23 cellular contexts compared by ENCODE assay signal in the genomic region with DNA sequence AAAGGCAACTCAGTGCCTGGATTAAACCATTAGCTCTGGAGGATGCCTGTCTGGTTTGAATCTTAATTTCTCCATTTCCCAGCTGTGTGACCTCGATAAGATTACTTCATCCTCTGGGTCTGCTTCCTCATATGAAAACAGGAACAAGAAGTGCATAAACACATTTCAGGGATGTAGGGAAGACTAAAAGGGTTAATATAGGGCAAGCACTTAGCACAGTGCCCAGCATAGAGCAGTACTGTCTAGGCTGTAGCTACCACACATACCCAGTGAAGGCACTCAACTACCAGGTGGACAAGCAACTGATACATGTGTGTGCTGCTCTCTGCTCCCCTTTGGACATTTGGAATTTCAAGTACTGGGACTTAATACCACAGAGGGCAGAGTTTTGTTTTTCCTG.
DNase-seq lines count a peak whose midpoint lies in the region; ATAC-seq, FAIRE-seq and TF ChIP-seq lines count a peak whose summit lies in the region.
"Had no signal": no experiment of that assay in that cellular context is flagged by ENCODE, and none has a peak within 500 bp of the region (broad histone marks: within the 10 kb centered on the region; RNA-seq: fewer than 3 reads in every experiment).

No MANE protein-coding gene starts in this region.

- H3K27ac ChIP-seq in esophagus muscularis mucosa (replicated peaks in 1 of 4) (peak overlapping the region in 3 of 4 donors; percentile 40 to 86 (median 56)), sigmoid colon (peak overlapping the region; percentile 25 to 86 (median 64))
- H3K27ac ChIP-seq: breast epithelium had no signal

- H3K9me3 ChIP-seq in esophagus muscularis mucosa: no peaks in the 10 kb centered on the region
- no peaks in the 10 kb centered on the region for H3K9me3 ChIP-seq in sigmoid colon
- H3K9me3 ChIP-seq: breast epithelium had no signal

- 69% methylated on average over 1 of the region's 1 CpG for WGBS in esophagus muscularis mucosa
- 66 to 84% methylated on average over 1 of the region's 1 CpG for WGBS in sigmoid colon, 2 donors

- no peak for FAIRE-seq in GM12892 (lab: Jason Lieb, UNC)
- FAIRE-seq: G401.6, H1 had no signal

- no peak for TF ChIP-seq CTCF in esophagus muscularis mucosa (IDR thresholded peaks at IDR 0.05)
- TF ChIP-seq CTCF in sigmoid colon (IDR thresholded peaks at IDR 0.05): no peak

- no peaks in the 10 kb centered on the region for H3K27me3 ChIP-seq in esophagus muscularis mucosa
- H3K27me3 ChIP-seq in sigmoid colon: no peaks in the 10 kb centered on the region
- H3K27me3 ChIP-seq: breast epithelium had no signal

- intact Hi-C loops in esophagus muscularis mucosa (cut with DNase I): no loop called here
- intact Hi-C loops in sigmoid colon (cut with DNase I): no loop called here

- no peaks in the 10 kb centered on the region for H3K36me3 ChIP-seq in esophagus muscularis mucosa
- H3K36me3 ChIP-seq in sigmoid colon: no peaks in the 10 kb centered on the region
- H3K36me3 ChIP-seq: breast epithelium had no signal

- H3K4me3 ChIP-seq in esophagus muscularis mucosa (no peak overlapping the region), sigmoid colon (no peak overlapping the region)
- H3K4me3 ChIP-seq: breast epithelium had no signal

- H3K4me1 ChIP-seq in esophagus muscularis mucosa (peaks cover 13 to 92% (median 68%) of the 10 kb centered on the region in 4 donors), sigmoid colon (peaks cover 0 to 94% (median 70%) of the 10 kb centered on the region in 4 donors)
- H3K4me1 ChIP-seq: breast epithelium had no signal

- TF ChIP-seq POLR2A in esophagus muscularis mucosa (IDR thresholded peaks at IDR 0.05; ENCODE audit: low read depth) (no peak), sigmoid colon (IDR thresholded peaks at IDR 0.05) (no peak), GM12892 (IDR thresholded peaks at IDR 0.05; ENCODE audit: low read depth, low read length) (no peak)

- DNase-seq in GF-D8 (lab: John Stamatoyannopoulos, UW): peak; percentile 58
- DNase-seq in OCI-M1 (lab: John Stamatoyannopoulos, UW): peak; percentile 69
- no peak for DNase-seq in esophagus muscularis mucosa (ENCODE audit: extremely low spot score)
- DNase-seq in sigmoid colon: no peak
- DNase-seq in GM12892 (ENCODE audit: insufficient read length): no peak
- no peak for DNase-seq in NCI-H2107 treated with DMSO at 0.1 percent for 48 hours (lab: John Stamatoyannopoulos, UW; ENCODE audit: unreplicated experiment)
- DNase-seq in stimulated activated CD8-positive, alpha-beta memory T cell treated with anti-CD3 and anti-CD28 coated beads, Interleukin-4, amount 100 ng/mL, for 48 hours: no peak
- DNase-seq: activated CD4-positive, alpha-beta T cell treated with anti-CD3 and anti-CD28 coated beads, Interleukin-2, amount 50 U/mL, for 1 hour; activated CD8-positive, alpha-beta memory T cell treated with anti-CD3 and anti-CD28 coated beads, Interleukin-2, amount 50 U/mL, for 48 hours; activated effector memory CD4-positive, alpha-beta T cell treated with anti-CD3 and anti-CD28 coated beads, Interleukin-2, amount 50 U/mL, for 16 hours; CD8-positive, alpha-beta T cell; dermis blood vessel endothelial cell; DMS153; KBM-7; naive thymus-derived CD4-positive, alpha-beta T cell; NCI-H1105 treated with DMSO at 0.1 percent for 48 hours; NCI-H510A treated with DMSO at 0.1 percent for 48 hours; SHP77; T-helper 1 cell had no signal

- TF ChIP-seq EP300 in esophagus muscularis mucosa (IDR thresholded peaks at IDR 0.05) (no peak), sigmoid colon (IDR thresholded peaks at IDR 0.05) (no peak)

- ATAC-seq in GM19351 (IDR thresholded peaks at IDR 0.05; ENCODE audit: unreplicated experiment): no peak
- ATAC-seq: CD8-positive, alpha-beta T cell; naive thymus-derived CD4-positive, alpha-beta T cell had no signal

Comparison
In these comparisons a context has a peak if more than half of its experiments do, and no peak if none do; other contexts are left out.
1. DNase-seq: peak in GF-D8 (single experiment) and OCI-M1 (single experiment); none in esophagus muscularis mucosa (single experiment), sigmoid colon (single experiment), GM12892 (single experiment), NCI-H2107 treated with DMSO at 0.1 percent for 48 hours (single experiment) and stimulated activated CD8-positive, alpha-beta memory T cell treated with anti-CD3 and anti-CD28 coated beads, Interleukin-4, amount 100 ng/mL, for 48 hours (single experiment).